In genomic region chr22:23608583-23608982, GRCh38 we compare ENCODE assay signal across 14 cellular contexts. TPM values are rescaled to one million over a fixed set of nuclear protein-coding genes. Genes with fewer than 3 reads are reported as not detected.
DNase-seq lines count a peak whose midpoint lies in the region; ATAC-seq and TF ChIP-seq lines count a peak whose summit lies in the region.
"Had no signal": no experiment of that assay in that cellular context is flagged by ENCODE, and none has a peak within 500 bp of the region (broad histone marks: within the 10 kb centered on the region; RNA-seq: fewer than 3 reads in every experiment).

No MANE protein-coding gene starts in this region.

- H3K36me3 ChIP-seq in HEK293 (ENCODE audit: control insufficient read depth in 2 of 2, insufficient read depth in 1 of 2, low read length in 2 of 2), result no peaks in the 10 kb centered on the region
- H3K36me3 ChIP-seq: right atrium auricular region had no signal

- no peak overlapping the region for H3K27ac Mint-ChIP-seq in WTC11
- H3K27ac Mint-ChIP-seq: immature natural killer cell had no signal

- no peaks in the 10 kb centered on the region for H3K9me3 ChIP-seq in HEK293 (ENCODE audit: control insufficient read depth, insufficient read depth, low read depth, low read length)
- H3K9me3 ChIP-seq: right atrium auricular region had no signal

- CTCF ChIA-PET in HEK293 (lab: Yijun Ruan, JAX) (interaction anchor here (2.3 kb wide), 1 partner anchor 18 kb away, joined by 7 read pairs; no protein-coding TSS in a partner anchor), WTC11 (lab: Charles Lee) (interaction anchor here (1.0 to 4.9 kb wide), 2 partner anchors 17 to 241 kb away, joined by 6 to 22 read pairs; no protein-coding TSS in a partner anchor)

- peaks cover 12% of the 10 kb centered on the region; the same call in 1 of the 2 replicates for H3K27me3 Mint-ChIP-seq in WTC11 (ENCODE audit: low read depth)

- POLR2A ChIA-PET in HEK293 (lab: Yijun Ruan, JAX) (interaction anchor here (0.6 to 1.0 kb wide), 2 partner anchors 249 to 285 kb away, joined by 3 read pairs; partner anchors contain the start of genes MIF and SLC2A11), WTC11 (lab: Charles Lee) (no interaction called here)

- intact Hi-C loops in left ventricle myocardium superior (cut with micrococcal nuclease), result no loop called here

- DNase-seq in AG20443 (ENCODE audit: low spot score) (peak; percentile 58), WTC11 (ENCODE audit: low spot score) (peak; percentile 69), iris pigment epithelial cell (ENCODE audit: low read depth) (peak; percentile 14), NCI-H526 treated with DMSO at 0.1 percent for 48 hours (lab: John Stamatoyannopoulos, UW) (no peak), NCI-H128 (lab: John Stamatoyannopoulos, UW; ENCODE audit: unreplicated experiment) (no peak), left ventricle myocardium superior (no peak)
- DNase-seq: cortex of kidney; immature natural killer cell; NCI-H1092; NCI-H510A treated with DMSO at 0.1 percent for 48 hours; stimulated activated naive CD4-positive, alpha-beta T cell treated with Interleukin-2 at 50 U/mL for 16 hours had no signal

- H3K4me3 ChIP-seq in HEK293 (ENCODE audit: low read depth, low read length), result no peak overlapping the region
- H3K4me3 ChIP-seq: right atrium auricular region had no signal

- H3K27ac ChIP-seq in HEK293 (ENCODE audit: extremely low read depth, low read depth, low read length), result no peak overlapping the region
- H3K27ac ChIP-seq: right atrium auricular region had no signal

- no peaks in the 10 kb centered on the region; the same call in 1 of the 2 replicates for H3K4me1 ChIP-seq in HEK293 (ENCODE audit: control insufficient read depth, insufficient read depth, low read length)
- H3K4me1 ChIP-seq: right atrium auricular region had no signal

- no peaks in the 10 kb centered on the region for H3K36me3 Mint-ChIP-seq in WTC11

- no peaks in the 10 kb centered on the region for H3K4me1 Mint-ChIP-seq in WTC11

- TF ChIP-seq CTCF in HEK293 (tag by site-specific recombination; IDR thresholded peaks at IDR 0.05), result no peak
- TF ChIP-seq CTCF in WTC11 (IDR thresholded peaks at IDR 0.05), result no peak

- ATAC-seq in WTC11, result peak; percentile 79
- no peak for ATAC-seq in GM18498 (IDR thresholded peaks at IDR 0.05; ENCODE audit: unreplicated experiment)
- no peak for ATAC-seq in left ventricle myocardium superior

- H3K4me3 Mint-ChIP-seq in WTC11, result no peak overlapping the region
- H3K4me3 Mint-ChIP-seq: immature natural killer cell had no signal

- H3K9me3 Mint-ChIP-seq in WTC11, result no peaks in the 10 kb centered on the region
- H3K9me3 Mint-ChIP-seq: immature natural killer cell had no signal

TF ChIP-seq in HEK293, 187 proteins besides CTCF, POLR2A, EP300 and RAD21 (continues in another document):
- no peak for TF ChIP-seq ZNF423 (tag by site-specific recombination; IDR thresholded peaks at IDR 0.05)
- TF ChIP-seq ZFHX2 (tag by site-specific recombination; conservative IDR thresholded peaks at IDR 0.05), result peak; percentile 58
- no peak for TF ChIP-seq GLIS1 (tag by site-specific recombination; IDR thresholded peaks at IDR 0.05)
- no peak for TF ChIP-seq HOXC10 (CRISPR knock-in tag; IDR thresholded peaks at IDR 0.05)
- TF ChIP-seq ZNF473 (tag by site-specific recombination; IDR thresholded peaks at IDR 0.05), result no peak
- no peak for TF ChIP-seq REPIN1 (tag by site-specific recombination; IDR thresholded peaks at IDR 0.05; ENCODE audit: low read depth)
- TF ChIP-seq ZSCAN16 (tag by site-specific recombination; IDR thresholded peaks at IDR 0.05), result no peak
- TF ChIP-seq REST (tag by site-specific recombination; IDR thresholded peaks at IDR 0.05), result peak; percentile 95
- TF ChIP-seq ZNF660 (tag by site-specific recombination; IDR thresholded peaks at IDR 0.05), result peak; percentile 43; the same call in 1 of the 2 replicates
- no peak for TF ChIP-seq ZNF580 (tag by site-specific recombination; IDR thresholded peaks at IDR 0.05)
- no peak for TF ChIP-seq SCRT2 (tag by site-specific recombination; IDR thresholded peaks at IDR 0.05)
- TF ChIP-seq OSR2 (tag by site-specific recombination; IDR thresholded peaks at IDR 0.05), result 0 out of 2 replicates have a peak, but pooled peaks have one; percentile 10
- peak; percentile 86 for TF ChIP-seq ZBTB21 (tag by site-specific recombination; IDR thresholded peaks at IDR 0.05)

TF ChIP-seq in WTC11, 78 proteins besides CTCF, POLR2A, EP300 and RAD21:
- TF ChIP-seq FOXP4 (CRISPR knock-in tag; IDR thresholded peaks at IDR 0.05), result peak; percentile 31; the same call in 1 of the 2 replicates
- no peak for TF ChIP-seq ZNF232 (CRISPR knock-in tag; IDR thresholded peaks at IDR 0.05)
- TF ChIP-seq JAZF1 (CRISPR knock-in tag; IDR thresholded peaks at IDR 0.05), result no peak
- TF ChIP-seq CBFB (CRISPR knock-in tag; IDR thresholded peaks at IDR 0.05; ENCODE audit: low read depth), result no peak
- TF ChIP-seq SMAD3 (CRISPR knock-in tag; IDR thresholded peaks at IDR 0.05; ENCODE audit: borderline replicate concordance), result no peak

RNA-seq across cellular contexts. Expression of gene DRICH1, which starts 23.5 kb away (rescaled TPM):
- 0.21 to 0.32 TPM (median 0.26 TPM) in 3 replicates for total RNA-seq in WTC11 (2021)
- total RNA-seq in left ventricle myocardium superior, result not detected
- total RNA-seq: right atrium auricular region had no signal

RNA-seq across cellular contexts. Expression of gene IGLL1, which starts 28.5 kb away (rescaled TPM):
- not detected in 3 replicates for total RNA-seq in WTC11 (2021)
- total RNA-seq in left ventricle myocardium superior, result not detected
- total RNA-seq: right atrium auricular region had no signal

Comparison
In these comparisons a context has a peak if more than half of its experiments do, and no peak if none do; other contexts are left out.
1. DNase-seq: peak in AG20443 (single experiment), WTC11 (single experiment) and iris pigment epithelial cell (single experiment); none in NCI-H526 treated with DMSO at 0.1 percent for 48 hours (single experiment), NCI-H128 (single experiment) and left ventricle myocardium superior (single experiment).